Comparison of ENCODE assay signal across 36 cellular contexts in the genomic region with DNA sequence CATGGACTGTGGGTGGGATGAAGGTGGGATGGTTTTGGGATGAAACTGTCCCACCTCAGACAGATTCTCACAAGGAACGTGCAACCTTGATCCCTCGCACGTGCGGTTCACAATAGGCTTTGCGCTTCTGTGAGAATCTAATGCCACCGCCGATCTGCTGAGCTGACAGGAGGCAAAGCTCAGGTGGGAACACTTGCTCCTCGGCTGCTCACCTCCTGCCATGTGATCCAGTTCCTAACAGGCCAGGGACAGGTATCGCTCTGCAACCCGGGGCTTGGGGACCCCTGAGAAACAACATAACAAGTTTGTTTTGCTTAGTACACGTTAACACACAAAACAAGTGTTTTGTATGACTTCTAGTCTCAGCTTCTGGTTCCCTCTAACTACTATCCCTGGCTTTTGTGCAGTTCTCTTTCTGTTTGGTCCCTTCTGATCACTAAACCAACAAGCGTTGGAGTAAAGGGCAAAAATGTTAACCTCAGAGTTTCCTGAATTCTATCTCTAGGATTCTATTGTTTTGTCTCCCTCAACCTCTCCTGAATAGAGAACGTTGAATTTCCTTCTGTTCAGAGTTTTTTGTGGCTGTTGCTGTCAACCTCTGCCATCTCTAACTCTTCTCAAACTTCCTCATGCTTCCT. TPM values are rescaled to one million over a fixed set of nuclear protein-coding genes. Genes with fewer than 3 reads are reported as not detected.
"Had no signal": no experiment of that assay in that cellular context is flagged by ENCODE, and none has a peak within 500 bp of the region (broad histone marks: within the 10 kb centered on the region; RNA-seq: fewer than 3 reads in every experiment).

No MANE protein-coding gene starts in this region.

- FAIRE-seq: colon had no signal

- ATAC-seq: activated CD4-positive, alpha-beta T cell treated with anti-CD3 and anti-CD28 coated beads for 36 hours; activated CD4-positive, CD25-positive, alpha-beta regulatory T cell treated with anti-CD3 and anti-CD28 coated beads, Interleukin-2, amount 50 U/mL, for 24 hours; activated CD8-positive, alpha-beta memory T cell treated with anti-CD3 and anti-CD28 coated beads, Interleukin-2, amount 10 ng/mL, durations not matched to agents 7 days and 5 days; activated CD8-positive, alpha-beta T cell treated with anti-CD3 and anti-CD28 coated beads, Interleukin-2, amount 10 ng/mL, durations not matched to agents 7 days and 5 days; effector memory CD8-positive, alpha-beta T cell; foreskin keratinocyte; gastrocnemius medialis; T-helper 17 cell had no signal

- H3K4me3 Mint-ChIP-seq: activated B cell treated with CpG ODN at 0.5 μM for 24 hours; activated CD4-positive, alpha-beta memory T cell treated with anti-CD3 and anti-CD28 coated beads for 36 hours; activated CD4-positive, alpha-beta T cell treated with anti-CD3 and anti-CD28 coated beads for 36 hours; activated CD4-positive, alpha-beta T cell treated with anti-CD3 and anti-CD28 coated beads, Interleukin-2, amount 10 ng/mL, durations not matched to agents 24 days and 14 days; activated CD8-positive, alpha-beta memory T cell treated with anti-CD3 and anti-CD28 coated beads, Interleukin-2, amount 10 ng/mL, durations not matched to agents 7 days and 5 days; activated CD8-positive, alpha-beta T cell treated with anti-CD3 and anti-CD28 coated beads, Interleukin-2, amount 10 ng/mL, durations not matched to agents 7 days and 5 days; activated naive CD4-positive, alpha-beta T cell treated with anti-CD3 and anti-CD28 coated beads for 36 hours; activated naive CD4-positive, alpha-beta T cell treated with anti-CD3 and anti-CD28 coated beads, Interleukin-2, amount 50 U/mL, for 24 hours; activated naive CD8-positive, alpha-beta T cell treated with anti-CD3 and anti-CD28 coated beads for 36 hours; activated T-helper 1 cell treated with anti-CD3 and anti-CD28 coated beads, Interleukin-12 subunit alpha, Interleukin-12 subunit beta, Interleukin-2, Interleukin-4 antibody, amounts not matched to agents 30 ng/mL and 10 ng/mL and 1 ng/mL, durations not matched to agents 14 hours and 24 hours and 36 hours; brain; effector memory CD8-positive, alpha-beta T cell; T-helper 17 cell; T-helper 2 cell treated with Interferon-gamma antibody and Interleukin-4, amounts not matched to agents 5 μg/mL and 100 μg/mL, for 36 hours had no signal

- H3K36me3 Mint-ChIP-seq: activated CD4-positive, alpha-beta memory T cell treated with anti-CD3 and anti-CD28 coated beads for 36 hours; activated CD8-positive, alpha-beta memory T cell treated with anti-CD3 and anti-CD28 coated beads, Interleukin-2, amount 10 ng/mL, durations not matched to agents 7 days and 5 days; activated naive CD4-positive, alpha-beta T cell treated with anti-CD3 and anti-CD28 coated beads, Interleukin-2, amount 50 U/mL, for 24 hours; activated naive CD8-positive, alpha-beta T cell treated with anti-CD3 and anti-CD28 coated beads for 36 hours; brain had no signal

- H3K4me1 ChIP-seq: ascending aorta, esophagus muscularis mucosa, foreskin keratinocyte had no signal

- H3K27ac ChIP-seq: ascending aorta, esophagus muscularis mucosa, foreskin keratinocyte, gastrocnemius medialis, WERI-Rb-1 had no signal

- H3K36me3 ChIP-seq: ascending aorta, esophagus muscularis mucosa, gastrocnemius medialis, WERI-Rb-1 had no signal

- H3K9me3 Mint-ChIP-seq: activated CD4-positive, alpha-beta memory T cell treated with anti-CD3 and anti-CD28 coated beads for 36 hours; activated CD4-positive, alpha-beta T cell treated with anti-CD3 and anti-CD28 coated beads, Interleukin-2, amount 10 ng/mL, durations not matched to agents 24 days and 14 days; activated naive CD4-positive, alpha-beta T cell treated with anti-CD3 and anti-CD28 coated beads for 36 hours; activated naive CD4-positive, alpha-beta T cell treated with anti-CD3 and anti-CD28 coated beads, Interleukin-2, amount 50 U/mL, for 24 hours; activated naive CD8-positive, alpha-beta T cell treated with anti-CD3 and anti-CD28 coated beads for 36 hours; activated T-helper 1 cell treated with anti-CD3 and anti-CD28 coated beads, Interleukin-12 subunit alpha, Interleukin-12 subunit beta, Interleukin-2, Interleukin-4 antibody, amounts not matched to agents 30 ng/mL and 10 ng/mL and 1 ng/mL, durations not matched to agents 14 hours and 24 hours and 36 hours; activated T-helper 2 cell treated with anti-CD3 and anti-CD28 coated beads, Interferon-gamma antibody, Interleukin-2, Interleukin-4, amounts not matched to agents 10 μg/mL and 5 μg/mL and 100 μg/mL, durations not matched to agents 14 hours and 24 hours and 36 hours; effector memory CD8-positive, alpha-beta T cell; T-helper 2 cell treated with Interferon-gamma antibody and Interleukin-4, amounts not matched to agents 5 μg/mL and 100 μg/mL, for 36 hours had no signal

- H3K27me3 ChIP-seq: ascending aorta, foreskin keratinocyte, gastrocnemius medialis had no signal

- H3K9me3 ChIP-seq: ascending aorta, esophagus muscularis mucosa, gastrocnemius medialis had no signal

- H3K4me3 ChIP-seq: ascending aorta, esophagus muscularis mucosa, gastrocnemius medialis had no signal

- H3K27ac Mint-ChIP-seq: activated B cell treated with CpG ODN at 0.5 μM for 24 hours; activated CD4-positive, alpha-beta memory T cell treated with anti-CD3 and anti-CD28 coated beads for 36 hours; activated CD4-positive, alpha-beta T cell treated with anti-CD3 and anti-CD28 coated beads for 36 hours; activated CD4-positive, alpha-beta T cell treated with anti-CD3 and anti-CD28 coated beads, Interleukin-2, amount 10 ng/mL, durations not matched to agents 24 days and 14 days; activated CD8-positive, alpha-beta memory T cell treated with anti-CD3 and anti-CD28 coated beads, Interleukin-2, amount 10 ng/mL, durations not matched to agents 7 days and 5 days; activated CD8-positive, alpha-beta T cell treated with anti-CD3 and anti-CD28 coated beads, Interleukin-2, amount 10 ng/mL, durations not matched to agents 7 days and 5 days; activated naive CD4-positive, alpha-beta T cell treated with anti-CD3 and anti-CD28 coated beads for 36 hours; activated naive CD4-positive, alpha-beta T cell treated with anti-CD3 and anti-CD28 coated beads, Interleukin-2, amount 50 U/mL, for 24 hours; activated naive CD8-positive, alpha-beta T cell treated with anti-CD3 and anti-CD28 coated beads for 36 hours; activated T-helper 1 cell treated with anti-CD3 and anti-CD28 coated beads, Interleukin-12 subunit alpha, Interleukin-12 subunit beta, Interleukin-2, Interleukin-4 antibody, amounts not matched to agents 30 ng/mL and 10 ng/mL and 1 ng/mL, durations not matched to agents 14 hours and 24 hours and 36 hours; activated T-helper 2 cell treated with anti-CD3 and anti-CD28 coated beads, Interferon-gamma antibody, Interleukin-2, Interleukin-4, amounts not matched to agents 10 μg/mL and 5 μg/mL and 100 μg/mL, durations not matched to agents 14 hours and 24 hours and 36 hours; brain; effector memory CD8-positive, alpha-beta T cell; T-helper 17 cell; T-helper 2 cell treated with Interferon-gamma antibody and Interleukin-4, amounts not matched to agents 5 μg/mL and 100 μg/mL, for 36 hours had no signal

- DNase-seq: activated B cell treated with CpG ODN at 0.5 μM for 24 hours; activated CD4-positive, alpha-beta memory T cell treated with anti-CD3 and anti-CD28 coated beads for 36 hours; activated CD4-positive, alpha-beta T cell treated with anti-CD3 and anti-CD28 coated beads for 36 hours; activated CD4-positive, alpha-beta T cell treated with anti-CD3 and anti-CD28 coated beads, Interleukin-2, amount 10 ng/mL, durations not matched to agents 24 days and 14 days; activated CD8-positive, alpha-beta memory T cell treated with anti-CD3 and anti-CD28 coated beads, Interleukin-2, amount 10 ng/mL, durations not matched to agents 7 days and 5 days; activated CD8-positive, alpha-beta memory T cell treated with anti-CD3 and anti-CD28 coated beads, Interleukin-2, amount 50 U/mL, for 4 hours; activated CD8-positive, alpha-beta T cell treated with anti-CD3 and anti-CD28 coated beads, Interleukin-2, amount 10 ng/mL, durations not matched to agents 7 days and 5 days; activated effector memory CD4-positive, alpha-beta T cell treated with anti-CD3 and anti-CD28 coated beads, Interleukin-2, amount 50 U/mL, for 16 hours; activated naive CD4-positive, alpha-beta T cell treated with anti-CD3 and anti-CD28 coated beads for 36 hours; activated naive CD8-positive, alpha-beta T cell treated with anti-CD3 and anti-CD28 coated beads for 36 hours; activated T-cell treated with anti-CD3 and anti-CD28 coated beads, Interleukin-2, amount 50 U/mL, for 1 hour; activated T-cell treated with anti-CD3 and anti-CD28 coated beads, Interleukin-2, amount 50 U/mL, for 48 hours; caudate nucleus; cortex of kidney; dermis blood vessel endothelial cell; effector CD4-positive, alpha-beta T cell; effector memory CD8-positive, alpha-beta T cell; erythroblast; foreskin keratinocyte; gastrocnemius medialis; glutamatergic neuron; T-helper 1 cell; T-helper 17 cell; T1000; WERI-Rb-1 had no signal

- H3K4me1 Mint-ChIP-seq: activated B cell treated with CpG ODN at 0.5 μM for 24 hours; activated CD4-positive, alpha-beta T cell treated with anti-CD3 and anti-CD28 coated beads for 36 hours; activated CD4-positive, alpha-beta T cell treated with anti-CD3 and anti-CD28 coated beads, Interleukin-2, amount 10 ng/mL, durations not matched to agents 24 days and 14 days; activated CD8-positive, alpha-beta memory T cell treated with anti-CD3 and anti-CD28 coated beads, Interleukin-2, amount 10 ng/mL, durations not matched to agents 7 days and 5 days; activated naive CD4-positive, alpha-beta T cell treated with anti-CD3 and anti-CD28 coated beads, Interleukin-2, amount 50 U/mL, for 24 hours; activated naive CD8-positive, alpha-beta T cell treated with anti-CD3 and anti-CD28 coated beads for 36 hours; T-helper 17 cell had no signal

RNA-seq across cellular contexts. Expression of a gene that starts 7.8 kb away (rescaled TPM):
- total RNA-seq: activated B cell treated with CpG ODN at 0.5 μM for 24 hours; activated CD4-positive, alpha-beta memory T cell treated with anti-CD3 and anti-CD28 coated beads for 36 hours; activated CD4-positive, alpha-beta T cell treated with anti-CD3 and anti-CD28 coated beads for 36 hours; activated CD4-positive, alpha-beta T cell treated with anti-CD3 and anti-CD28 coated beads, Interleukin-2, amount 10 ng/mL, durations not matched to agents 24 days and 14 days; activated CD8-positive, alpha-beta memory T cell treated with anti-CD3 and anti-CD28 coated beads for 36 hours; activated CD8-positive, alpha-beta memory T cell treated with anti-CD3 and anti-CD28 coated beads, Interleukin-2, amount 10 ng/mL, durations not matched to agents 7 days and 5 days; activated CD8-positive, alpha-beta T cell treated with anti-CD3 and anti-CD28 coated beads, Interleukin-2, amount 10 ng/mL, durations not matched to agents 7 days and 5 days; activated naive CD4-positive, alpha-beta T cell treated with anti-CD3 and anti-CD28 coated beads for 36 hours; activated naive CD8-positive, alpha-beta T cell treated with anti-CD3 and anti-CD28 coated beads for 36 hours; activated T-helper 1 cell treated with anti-CD3 and anti-CD28 coated beads, Interleukin-12 subunit alpha, Interleukin-12 subunit beta, Interleukin-2, Interleukin-4 antibody, amounts not matched to agents 30 ng/mL and 10 ng/mL and 1 ng/mL, durations not matched to agents 14 hours and 24 hours and 36 hours; activated T-helper 2 cell treated with anti-CD3 and anti-CD28 coated beads, Interferon-gamma antibody, Interleukin-2, Interleukin-4, amounts not matched to agents 10 μg/mL and 5 μg/mL and 100 μg/mL, durations not matched to agents 14 hours and 24 hours and 36 hours; ascending aorta; chondrocyte; dermis blood vessel endothelial cell; esophagus muscularis mucosa; foreskin keratinocyte; gastrocnemius medialis; T-helper 17 cell had no signal
- polyA plus RNA-seq: foreskin keratinocyte had no signal

RNA-seq across cellular contexts. Expression of a gene that starts 10.3 kb away (rescaled TPM):
- total RNA-seq: activated B cell treated with CpG ODN at 0.5 μM for 24 hours; activated CD4-positive, alpha-beta memory T cell treated with anti-CD3 and anti-CD28 coated beads for 36 hours; activated CD4-positive, alpha-beta T cell treated with anti-CD3 and anti-CD28 coated beads for 36 hours; activated CD4-positive, alpha-beta T cell treated with anti-CD3 and anti-CD28 coated beads, Interleukin-2, amount 10 ng/mL, durations not matched to agents 24 days and 14 days; activated CD8-positive, alpha-beta memory T cell treated with anti-CD3 and anti-CD28 coated beads for 36 hours; activated CD8-positive, alpha-beta memory T cell treated with anti-CD3 and anti-CD28 coated beads, Interleukin-2, amount 10 ng/mL, durations not matched to agents 7 days and 5 days; activated CD8-positive, alpha-beta T cell treated with anti-CD3 and anti-CD28 coated beads, Interleukin-2, amount 10 ng/mL, durations not matched to agents 7 days and 5 days; activated naive CD4-positive, alpha-beta T cell treated with anti-CD3 and anti-CD28 coated beads for 36 hours; activated naive CD8-positive, alpha-beta T cell treated with anti-CD3 and anti-CD28 coated beads for 36 hours; activated T-helper 1 cell treated with anti-CD3 and anti-CD28 coated beads, Interleukin-12 subunit alpha, Interleukin-12 subunit beta, Interleukin-2, Interleukin-4 antibody, amounts not matched to agents 30 ng/mL and 10 ng/mL and 1 ng/mL, durations not matched to agents 14 hours and 24 hours and 36 hours; activated T-helper 2 cell treated with anti-CD3 and anti-CD28 coated beads, Interferon-gamma antibody, Interleukin-2, Interleukin-4, amounts not matched to agents 10 μg/mL and 5 μg/mL and 100 μg/mL, durations not matched to agents 14 hours and 24 hours and 36 hours; ascending aorta; chondrocyte; dermis blood vessel endothelial cell; esophagus muscularis mucosa; foreskin keratinocyte; gastrocnemius medialis; T-helper 17 cell had no signal
- polyA plus RNA-seq: foreskin keratinocyte had no signal

RNA-seq across cellular contexts. Expression of a gene that starts 13.3 kb away (rescaled TPM):
- total RNA-seq: activated B cell treated with CpG ODN at 0.5 μM for 24 hours; activated CD4-positive, alpha-beta memory T cell treated with anti-CD3 and anti-CD28 coated beads for 36 hours; activated CD4-positive, alpha-beta T cell treated with anti-CD3 and anti-CD28 coated beads for 36 hours; activated CD4-positive, alpha-beta T cell treated with anti-CD3 and anti-CD28 coated beads, Interleukin-2, amount 10 ng/mL, durations not matched to agents 24 days and 14 days; activated CD8-positive, alpha-beta memory T cell treated with anti-CD3 and anti-CD28 coated beads for 36 hours; activated CD8-positive, alpha-beta memory T cell treated with anti-CD3 and anti-CD28 coated beads, Interleukin-2, amount 10 ng/mL, durations not matched to agents 7 days and 5 days; activated CD8-positive, alpha-beta T cell treated with anti-CD3 and anti-CD28 coated beads, Interleukin-2, amount 10 ng/mL, durations not matched to agents 7 days and 5 days; activated naive CD4-positive, alpha-beta T cell treated with anti-CD3 and anti-CD28 coated beads for 36 hours; activated naive CD8-positive, alpha-beta T cell treated with anti-CD3 and anti-CD28 coated beads for 36 hours; activated T-helper 1 cell treated with anti-CD3 and anti-CD28 coated beads, Interleukin-12 subunit alpha, Interleukin-12 subunit beta, Interleukin-2, Interleukin-4 antibody, amounts not matched to agents 30 ng/mL and 10 ng/mL and 1 ng/mL, durations not matched to agents 14 hours and 24 hours and 36 hours; activated T-helper 2 cell treated with anti-CD3 and anti-CD28 coated beads, Interferon-gamma antibody, Interleukin-2, Interleukin-4, amounts not matched to agents 10 μg/mL and 5 μg/mL and 100 μg/mL, durations not matched to agents 14 hours and 24 hours and 36 hours; ascending aorta; chondrocyte; dermis blood vessel endothelial cell; esophagus muscularis mucosa; foreskin keratinocyte; gastrocnemius medialis; T-helper 17 cell had no signal
- polyA plus RNA-seq: foreskin keratinocyte had no signal

RNA-seq across cellular contexts. Expression of a gene that starts 17.0 kb away (rescaled TPM):
- total RNA-seq: activated B cell treated with CpG ODN at 0.5 μM for 24 hours; activated CD4-positive, alpha-beta memory T cell treated with anti-CD3 and anti-CD28 coated beads for 36 hours; activated CD4-positive, alpha-beta T cell treated with anti-CD3 and anti-CD28 coated beads for 36 hours; activated CD4-positive, alpha-beta T cell treated with anti-CD3 and anti-CD28 coated beads, Interleukin-2, amount 10 ng/mL, durations not matched to agents 24 days and 14 days; activated CD8-positive, alpha-beta memory T cell treated with anti-CD3 and anti-CD28 coated beads for 36 hours; activated CD8-positive, alpha-beta memory T cell treated with anti-CD3 and anti-CD28 coated beads, Interleukin-2, amount 10 ng/mL, durations not matched to agents 7 days and 5 days; activated CD8-positive, alpha-beta T cell treated with anti-CD3 and anti-CD28 coated beads, Interleukin-2, amount 10 ng/mL, durations not matched to agents 7 days and 5 days; activated naive CD4-positive, alpha-beta T cell treated with anti-CD3 and anti-CD28 coated beads for 36 hours; activated naive CD8-positive, alpha-beta T cell treated with anti-CD3 and anti-CD28 coated beads for 36 hours; activated T-helper 1 cell treated with anti-CD3 and anti-CD28 coated beads, Interleukin-12 subunit alpha, Interleukin-12 subunit beta, Interleukin-2, Interleukin-4 antibody, amounts not matched to agents 30 ng/mL and 10 ng/mL and 1 ng/mL, durations not matched to agents 14 hours and 24 hours and 36 hours; activated T-helper 2 cell treated with anti-CD3 and anti-CD28 coated beads, Interferon-gamma antibody, Interleukin-2, Interleukin-4, amounts not matched to agents 10 μg/mL and 5 μg/mL and 100 μg/mL, durations not matched to agents 14 hours and 24 hours and 36 hours; ascending aorta; chondrocyte; dermis blood vessel endothelial cell; esophagus muscularis mucosa; foreskin keratinocyte; gastrocnemius medialis; T-helper 17 cell had no signal
- polyA plus RNA-seq: foreskin keratinocyte had no signal

RNA-seq across cellular contexts. Expression of a gene that starts 18.0 kb away (rescaled TPM):
- total RNA-seq: activated B cell treated with CpG ODN at 0.5 μM for 24 hours; activated CD4-positive, alpha-beta memory T cell treated with anti-CD3 and anti-CD28 coated beads for 36 hours; activated CD4-positive, alpha-beta T cell treated with anti-CD3 and anti-CD28 coated beads for 36 hours; activated CD4-positive, alpha-beta T cell treated with anti-CD3 and anti-CD28 coated beads, Interleukin-2, amount 10 ng/mL, durations not matched to agents 24 days and 14 days; activated CD8-positive, alpha-beta memory T cell treated with anti-CD3 and anti-CD28 coated beads for 36 hours; activated CD8-positive, alpha-beta memory T cell treated with anti-CD3 and anti-CD28 coated beads, Interleukin-2, amount 10 ng/mL, durations not matched to agents 7 days and 5 days; activated CD8-positive, alpha-beta T cell treated with anti-CD3 and anti-CD28 coated beads, Interleukin-2, amount 10 ng/mL, durations not matched to agents 7 days and 5 days; activated naive CD4-positive, alpha-beta T cell treated with anti-CD3 and anti-CD28 coated beads for 36 hours; activated naive CD8-positive, alpha-beta T cell treated with anti-CD3 and anti-CD28 coated beads for 36 hours; activated T-helper 1 cell treated with anti-CD3 and anti-CD28 coated beads, Interleukin-12 subunit alpha, Interleukin-12 subunit beta, Interleukin-2, Interleukin-4 antibody, amounts not matched to agents 30 ng/mL and 10 ng/mL and 1 ng/mL, durations not matched to agents 14 hours and 24 hours and 36 hours; activated T-helper 2 cell treated with anti-CD3 and anti-CD28 coated beads, Interferon-gamma antibody, Interleukin-2, Interleukin-4, amounts not matched to agents 10 μg/mL and 5 μg/mL and 100 μg/mL, durations not matched to agents 14 hours and 24 hours and 36 hours; ascending aorta; chondrocyte; dermis blood vessel endothelial cell; esophagus muscularis mucosa; foreskin keratinocyte; gastrocnemius medialis; T-helper 17 cell had no signal
- polyA plus RNA-seq: foreskin keratinocyte had no signal
